Comparison of ENCODE assay signal across 1 cellular context in genomic region chr20:4936851-4937412, GRCh38.
TF ChIP-seq lines count a peak whose summit lies in the region.

No MANE protein-coding gene starts in this region.

TF ChIP-seq in HepG2, 621 proteins besides CTCF, POLR2A, EP300 and RAD21 (continued from another document and continues in another):
- peak; percentile 77; the same call in 1 of the 2 replicates for TF ChIP-seq TBX3 (IDR thresholded peaks at IDR 0.05; ENCODE audit: borderline replicate concordance)
- peak; percentile 60; the same call in 1 of the 2 replicates for TF ChIP-seq GATA4 (IDR thresholded peaks at IDR 0.05; ENCODE audit: borderline replicate concordance, low read depth)
- peak; percentile 73; the same call in 1 of the 2 replicates for TF ChIP-seq PRDM10 (CRISPR knock-in tag; IDR thresholded peaks at IDR 0.05; ENCODE audit: low read depth)
- peak; percentile 89; the same call in 1 of the 2 replicates for TF ChIP-seq ZNF230 (CRISPR knock-in tag; IDR thresholded peaks at IDR 0.05)
- TF ChIP-seq MYNN (CRISPR knock-in tag; IDR thresholded peaks at IDR 0.05; ENCODE audit: low read depth), result no peak
- peak; percentile 90 for TF ChIP-seq RARA (CRISPR knock-in tag; IDR thresholded peaks at IDR 0.05)
- TF ChIP-seq TFAP4 (IDR thresholded peaks at IDR 0.05; ENCODE audit: borderline replicate concordance, low read depth), result peak; percentile 19; the same call in 1 of the 2 replicates
- TF ChIP-seq ZNF10 (CRISPR knock-in tag; IDR thresholded peaks at IDR 0.05; ENCODE audit: borderline replicate concordance, low read depth), result no peak
- TF ChIP-seq FOXA3 (CRISPR knock-in tag; IDR thresholded peaks at IDR 0.05), result peak; percentile 90
- no peak for TF ChIP-seq FLYWCH1 (CRISPR knock-in tag; IDR thresholded peaks at IDR 0.05)
- no peak for TF ChIP-seq SMC3 (IDR thresholded peaks at IDR 0.05; ENCODE audit: low read length)
- 0 out of 2 replicates have a peak, but pooled peaks have one; percentile 37 for TF ChIP-seq ATF7-NPFF (CRISPR knock-in tag; IDR thresholded peaks at IDR 0.05; ENCODE audit: low read depth)
- TF ChIP-seq ZNF292 (CRISPR knock-in tag; IDR thresholded peaks at IDR 0.05; ENCODE audit: borderline replicate concordance, low read depth), result peak; percentile 70; the same call in 1 of the 2 replicates
- TF ChIP-seq MTERF4 (CRISPR knock-in tag; IDR thresholded peaks at IDR 0.05), result no peak
- peak; percentile 52; the same call in 1 of the 2 replicates for TF ChIP-seq ZNF839 (CRISPR knock-in tag; IDR thresholded peaks at IDR 0.05; ENCODE audit: borderline replicate concordance)
- peak; percentile 72; the same call in 1 of the 2 replicates for TF ChIP-seq ZMYM4 (CRISPR knock-in tag; IDR thresholded peaks at IDR 0.05)
- no peak for TF ChIP-seq DBP (CRISPR knock-in tag; IDR thresholded peaks at IDR 0.05; ENCODE audit: not compliant biosample characterization)
- TF ChIP-seq SPEN (CRISPR knock-in tag; IDR thresholded peaks at IDR 0.05; ENCODE audit: low read depth), result peak; percentile 77; the same call in 1 of the 2 replicates
- 0 out of 2 replicates have a peak, but pooled peaks have one; percentile 21 for TF ChIP-seq ZNF33B (CRISPR knock-in tag; IDR thresholded peaks at IDR 0.05)
- TF ChIP-seq PAF1 (CRISPR knock-in tag; IDR thresholded peaks at IDR 0.05), result peak; percentile 98
- TF ChIP-seq PAX8 (CRISPR knock-in tag; IDR thresholded peaks at IDR 0.05; ENCODE audit: borderline replicate concordance), result 0 out of 2 replicates have a peak, but pooled peaks have one; percentile 73
- no peak; the same call in 1 of the 2 replicates for TF ChIP-seq RFXANK (CRISPR knock-in tag; IDR thresholded peaks at IDR 0.05)
- TF ChIP-seq ZBTB3 (CRISPR knock-in tag; IDR thresholded peaks at IDR 0.05; ENCODE audit: borderline replicate concordance, low read depth), result 0 out of 2 replicates have a peak, but pooled peaks have one; percentile 66
- TF ChIP-seq GMEB1 (CRISPR knock-in tag; IDR thresholded peaks at IDR 0.05; ENCODE audit: borderline replicate concordance), result peak; percentile 44; the same call in 1 of the 2 replicates
- TF ChIP-seq ISL2 (CRISPR knock-in tag; IDR thresholded peaks at IDR 0.05), result peak; percentile 87
- TF ChIP-seq SALL2 (CRISPR knock-in tag; IDR thresholded peaks at IDR 0.05), result peak; percentile 59
- no peak for TF ChIP-seq ARNT (IDR thresholded peaks at IDR 0.05)
- TF ChIP-seq GATAD2A (CRISPR knock-in tag; IDR thresholded peaks at IDR 0.05), result peak; percentile 96
- TF ChIP-seq NR2F1 (CRISPR knock-in tag; IDR thresholded peaks at IDR 0.05), result peak; percentile 14 to 61; a peak in 1 of 4 replicates
- TF ChIP-seq SALL1 (CRISPR knock-in tag; IDR thresholded peaks at IDR 0.05), result peak; percentile 99
- TF ChIP-seq PITX1 (CRISPR knock-in tag; IDR thresholded peaks at IDR 0.05), result peak; percentile 86
- TF ChIP-seq ZNF562 (CRISPR knock-in tag; IDR thresholded peaks at IDR 0.05; ENCODE audit: borderline replicate concordance), result no peak
- 0 out of 2 replicates have a peak, but pooled peaks have one; percentile 18 for TF ChIP-seq ZBTB7B (CRISPR knock-in tag; IDR thresholded peaks at IDR 0.05)
- TF ChIP-seq HDAC2 (CRISPR knock-in tag; IDR thresholded peaks at IDR 0.05), result peak; percentile 94
- 0 out of 2 replicates have a peak, but pooled peaks have one; percentile 70 for TF ChIP-seq JUN (CRISPR knock-in tag; IDR thresholded peaks at IDR 0.05)
- 0 out of 2 replicates have a peak, but pooled peaks have one; percentile 48 for TF ChIP-seq ZNF512B (CRISPR knock-in tag; IDR thresholded peaks at IDR 0.05; ENCODE audit: borderline replicate concordance)
- TF ChIP-seq POGZ (CRISPR knock-in tag; IDR thresholded peaks at IDR 0.05), result peak; percentile 47; the same call in 1 of the 2 replicates
- TF ChIP-seq ZNF605 (CRISPR knock-in tag; IDR thresholded peaks at IDR 0.05), result 0 out of 2 replicates have a peak, but pooled peaks have one; percentile 39
- peak; percentile 58; the same call in 1 of the 2 replicates for TF ChIP-seq ATF1 (CRISPR knock-in tag; IDR thresholded peaks at IDR 0.05)
- 0 out of 2 replicates have a peak, but pooled peaks have one; percentile 90 for TF ChIP-seq ZNF572 (CRISPR knock-in tag; IDR thresholded peaks at IDR 0.05)
- TF ChIP-seq DPF2 (CRISPR knock-in tag; IDR thresholded peaks at IDR 0.05; ENCODE audit: borderline replicate concordance, low read depth), result peak; percentile 93
- TF ChIP-seq ZNF367 (CRISPR knock-in tag; IDR thresholded peaks at IDR 0.05; ENCODE audit: borderline replicate concordance), result no peak
- peak; percentile 75; the same call in 1 of the 2 replicates for TF ChIP-seq FOXC1 (CRISPR knock-in tag; IDR thresholded peaks at IDR 0.05; ENCODE audit: borderline replicate concordance)
- TF ChIP-seq ZFP36L2 (CRISPR knock-in tag; IDR thresholded peaks at IDR 0.05), result no peak
- TF ChIP-seq ZNF547 (CRISPR knock-in tag; IDR thresholded peaks at IDR 0.05), result 0 out of 2 replicates have a peak, but pooled peaks have one; percentile 40
- TF ChIP-seq ZNF75D (CRISPR knock-in tag; IDR thresholded peaks at IDR 0.05; ENCODE audit: borderline replicate concordance), result no peak
- peak; percentile 71; the same call in 1 of the 2 replicates for TF ChIP-seq ZC3H13 (CRISPR knock-in tag; IDR thresholded peaks at IDR 0.05)
- peak; percentile 86 for TF ChIP-seq LCORL (IDR thresholded peaks at IDR 0.05)
- TF ChIP-seq LCORL (CRISPR knock-in tag; IDR thresholded peaks at IDR 0.05), result peak; percentile 95
- TF ChIP-seq ZNF816 (CRISPR knock-in tag; IDR thresholded peaks at IDR 0.05; ENCODE audit: borderline replicate concordance), result peak; percentile 56; the same call in 1 of the 2 replicates
- TF ChIP-seq TBX2 (CRISPR knock-in tag; IDR thresholded peaks at IDR 0.05; ENCODE audit: borderline replicate concordance), result peak; percentile 95
- TF ChIP-seq ZZZ3 (CRISPR knock-in tag; IDR thresholded peaks at IDR 0.05; ENCODE audit: borderline replicate concordance), result peak; percentile 62; the same call in 1 of the 2 replicates
- peak; percentile 64 for TF ChIP-seq SSRP1 (CRISPR knock-in tag; IDR thresholded peaks at IDR 0.05)
- TF ChIP-seq GZF1 (CRISPR knock-in tag; IDR thresholded peaks at IDR 0.05), result no peak
- TF ChIP-seq MIXL1 (CRISPR knock-in tag; IDR thresholded peaks at IDR 0.05), result no peak; the same call in 1 of the 2 replicates
- TF ChIP-seq ZNF335 (CRISPR knock-in tag; IDR thresholded peaks at IDR 0.05), result no peak
- TF ChIP-seq ZNF639 (CRISPR knock-in tag; conservative IDR thresholded peaks at IDR 0.05), result no peak
- TF ChIP-seq FOXJ3 (CRISPR knock-in tag; IDR thresholded peaks at IDR 0.05; ENCODE audit: borderline replicate concordance), result peak; percentile 63; the same call in 1 of the 2 replicates
- TF ChIP-seq ZNF503 (CRISPR knock-in tag; IDR thresholded peaks at IDR 0.05), result peak; percentile 45; the same call in 1 of the 2 replicates
